In the genomic region with DNA sequence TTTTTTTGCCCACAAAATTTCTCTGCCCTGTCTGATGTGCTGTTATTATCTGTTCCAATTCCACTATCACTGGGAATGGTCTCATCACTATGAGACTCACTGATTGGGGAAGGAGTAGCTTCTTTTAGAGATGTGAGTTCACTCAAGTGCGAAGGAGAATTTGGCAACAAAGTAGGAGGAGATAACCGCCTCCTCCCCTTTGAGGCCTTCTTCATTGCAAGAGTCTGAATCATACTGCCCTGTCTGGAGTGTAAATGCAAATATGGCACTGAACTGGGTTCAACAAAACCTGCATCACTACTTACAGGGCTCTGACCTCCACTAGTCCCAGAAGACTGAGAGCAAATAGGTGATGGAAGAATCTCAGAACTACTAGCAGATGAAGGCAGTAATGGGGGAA, we compare ENCODE assay signal across 14 cellular contexts.
DNase-seq lines count a peak whose midpoint lies in the region; ATAC-seq and TF ChIP-seq lines count a peak whose summit lies in the region.
"Had no signal": no experiment of that assay in that cellular context is flagged by ENCODE, and none has a peak within 500 bp of the region (broad histone marks: within the 10 kb centered on the region; RNA-seq: fewer than 3 reads in every experiment).

No MANE protein-coding gene starts in this region.

- no peaks in the 10 kb centered on the region for H3K27me3 Mint-ChIP-seq in osteocyte (ENCODE audit: unreplicated experiment)
- H3K27me3 Mint-ChIP-seq: CD4-positive, alpha-beta memory T cell had no signal

- BruUV-seq in mammary epithelial cell (replicated peaks; lab: Mats Ljungman, UMichigan) = no TSS peak
- BruUV-seq in OCI-LY7 (replicated peaks; lab: Mats Ljungman, UMichigan) = no TSS peak

- H2AFZ ChIP-seq in mammary epithelial cell (ENCODE audit: low read depth, low read length) (no peak overlapping the region), OCI-LY7 (ENCODE audit: low read length) (no peak overlapping the region)

- in situ Hi-C loops in mammary epithelial cell (cut with MboI; ENCODE audit: low sequenced_read_pairs in 2 of 2) = no loop called here

- no peak overlapping the region for H3K4me3 Mint-ChIP-seq in stimulated activated effector memory CD8-positive, alpha-beta T cell treated with anti-CD3 and anti-CD28 coated beads, Interleukin-12 subunit alpha, Interleukin-12 subunit beta, amount 100 ng/mL, for 72 hours
- no peak overlapping the region for H3K4me3 Mint-ChIP-seq in osteocyte (ENCODE audit: unreplicated experiment)
- H3K4me3 Mint-ChIP-seq: CD4-positive, alpha-beta memory T cell had no signal

- TF ChIP-seq CTCF in mammary epithelial cell (conservative IDR thresholded peaks at IDR 0.05 in 1 of 2, IDR thresholded peaks at IDR 0.05 in 1 of 2; ENCODE audit: extremely low read depth in 1 of 2, insufficient read depth in 1 of 2, low read depth in 1 of 2, low read length in 2 of 2) (no peak), osteocyte (IDR thresholded peaks at IDR 0.05) (no peak), OCI-LY7 (conservative IDR thresholded peaks at IDR 0.05; ENCODE audit: low read length) (no peak)

- no peaks in the 10 kb centered on the region for H3K9me2 ChIP-seq in OCI-LY7 (ENCODE audit: insufficient read depth, low read length)

- no peak for ATAC-seq in stimulated activated effector memory CD8-positive, alpha-beta T cell treated with anti-CD3 and anti-CD28 coated beads, Interleukin-12 subunit alpha, Interleukin-12 subunit beta, amount 100 ng/mL, for 72 hours
- ATAC-seq in GM18909 (IDR thresholded peaks at IDR 0.05; ENCODE audit: poor library complexity, unreplicated experiment) = no peak
- ATAC-seq: activated naive CD4-positive, alpha-beta T cell treated with anti-CD3 and anti-CD28 coated beads, Interleukin-2, amount 50 U/mL, for 72 hours had no signal

- H3K27ac ChIP-seq in mammary epithelial cell (ENCODE audit: insufficient read depth, low read depth, low read length) (no peak overlapping the region), OCI-LY7 (ENCODE audit: low read depth, low read length, poor library complexity, severe bottlenecking) (no peak overlapping the region)
- H3K27ac ChIP-seq: HL-60 had no signal

- DNase-seq in AG20443 (ENCODE audit: low spot score) = peak; percentile 50
- DNase-seq in LHCN-M2 (ENCODE audit: low read depth) = peak; percentile 35
- peak; percentile 32 for DNase-seq in mammary epithelial cell
- DNase-seq in kidney tubule cell (ENCODE audit: low spot score) = peak; percentile 83
- DNase-seq in stimulated activated effector memory CD8-positive, alpha-beta T cell treated with anti-CD3 and anti-CD28 coated beads, Interleukin-12 subunit alpha, Interleukin-12 subunit beta, amount 100 ng/mL, for 72 hours (ENCODE audit: low spot score in 2 of 2) = no peak
- no peak for DNase-seq in osteocyte (ENCODE audit: extremely low spot score, unreplicated experiment)
- DNase-seq in OCI-LY7 (ENCODE audit: low spot score) = no peak
- DNase-seq: CD4-positive, alpha-beta memory T cell; cortex of kidney; NCI-H1105 treated with DMSO at 0.1 percent for 48 hours; NCI-H526 treated with DMSO at 0.1 percent for 48 hours had no signal

- intact Hi-C loops in mammary epithelial cell (cut with micrococcal nuclease) = no loop called here
- intact Hi-C loops in OCI-LY7 (cut with micrococcal nuclease; ENCODE audit: unreplicated experiment) = no loop called here

- H3K4me2 ChIP-seq in mammary epithelial cell (ENCODE audit: insufficient read depth, low read depth, low read length) (no peak overlapping the region), OCI-LY7 (ENCODE audit: low read length) (no peak overlapping the region)

- no peak overlapping the region for H3K9ac ChIP-seq in mammary epithelial cell (ENCODE audit: insufficient read depth, low read length)

- dilution Hi-C loops in mammary epithelial cell (cut with HindIII; ENCODE audit: low sequenced_read_pairs) = loop anchor here (5.0 kb wide), 1 partner anchor 232 kb away; no protein-coding TSS in a partner anchor

- no peak overlapping the region for H3K27ac Mint-ChIP-seq in stimulated activated effector memory CD8-positive, alpha-beta T cell treated with anti-CD3 and anti-CD28 coated beads, Interleukin-12 subunit alpha, Interleukin-12 subunit beta, amount 100 ng/mL, for 72 hours
- H3K27ac Mint-ChIP-seq in osteocyte (ENCODE audit: unreplicated experiment) = no peak overlapping the region

- no peaks in the 10 kb centered on the region for H3K27me3 ChIP-seq in mammary epithelial cell (ENCODE audit: insufficient read depth, low read length)

- H3K36me3 ChIP-seq in mammary epithelial cell (ENCODE audit: insufficient read depth, low read length) = peaks cover 7% of the 10 kb centered on the region
- peaks cover 71% of the 10 kb centered on the region for H3K36me3 ChIP-seq in OCI-LY7 (ENCODE audit: insufficient read depth, low read length)

- H3K9me3 ChIP-seq in mammary epithelial cell (replicated peaks; ENCODE audit: insufficient read depth, low read length) (no peaks in the 10 kb centered on the region), OCI-LY7 (ENCODE audit: low read length) (no peaks in the 10 kb centered on the region)

- CTCF ChIA-PET in mammary epithelial cell (lab: Charles Lee; ENCODE audit: low non-redundant PET) (no interaction called here), OCI-LY7 (lab: Charles Lee; ENCODE audit: unreplicated experiment) (no interaction called here)

- H3K4me3 ChIP-seq in mammary epithelial cell (replicated peaks in 1 of 3; ENCODE audit: insufficient read depth in 1 of 3, low read depth in 2 of 3, low read length in 3 of 3) (no peak overlapping the region), OCI-LY7 (ENCODE audit: low read depth, low read length, poor library complexity, severe bottlenecking) (no peak overlapping the region)

- H3K9me3 Mint-ChIP-seq in stimulated activated effector memory CD8-positive, alpha-beta T cell treated with anti-CD3 and anti-CD28 coated beads, Interleukin-12 subunit alpha, Interleukin-12 subunit beta, amount 100 ng/mL, for 72 hours = no peaks in the 10 kb centered on the region
- H3K9me3 Mint-ChIP-seq in osteocyte (ENCODE audit: unreplicated experiment) = no peaks in the 10 kb centered on the region

- peaks cover 59% of the 10 kb centered on the region for H3K36me3 Mint-ChIP-seq in stimulated activated effector memory CD8-positive, alpha-beta T cell treated with anti-CD3 and anti-CD28 coated beads, Interleukin-12 subunit alpha, Interleukin-12 subunit beta, amount 100 ng/mL, for 72 hours
- H3K36me3 Mint-ChIP-seq in osteocyte (ENCODE audit: unreplicated experiment) = peaks cover 38% of the 10 kb centered on the region

- 79% methylated on average over 2 of the region's 2 CpGs for WGBS in mammary epithelial cell (ENCODE audit: low coverage, missing lambda C conversion rate)

- no peaks in the 10 kb centered on the region for H3K4me1 ChIP-seq in mammary epithelial cell (ENCODE audit: insufficient read depth, low read length)
- H3K4me1 ChIP-seq in OCI-LY7 (ENCODE audit: insufficient read depth, low read length, poor library complexity, severe bottlenecking) = no peaks in the 10 kb centered on the region

- POLR2A ChIA-PET in OCI-LY7 (lab: Charles Lee) = no interaction called here

- H3K79me2 ChIP-seq in mammary epithelial cell (ENCODE audit: insufficient read depth, low read length) = peaks cover 20% of the 10 kb centered on the region
- H3K79me2 ChIP-seq in OCI-LY7 (ENCODE audit: insufficient read depth, low read depth, low read length) = peaks cover 23% of the 10 kb centered on the region

- H3K4me1 Mint-ChIP-seq in stimulated activated effector memory CD8-positive, alpha-beta T cell treated with anti-CD3 and anti-CD28 coated beads, Interleukin-12 subunit alpha, Interleukin-12 subunit beta, amount 100 ng/mL, for 72 hours = peaks cover 26% of the 10 kb centered on the region
- no peaks in the 10 kb centered on the region for H3K4me1 Mint-ChIP-seq in osteocyte (ENCODE audit: unreplicated experiment)

- H4K20me1 ChIP-seq in mammary epithelial cell (ENCODE audit: insufficient read depth, low read length) (no peaks in the 10 kb centered on the region), OCI-LY7 (ENCODE audit: insufficient read depth, low read length) (no peaks in the 10 kb centered on the region)

Comparison
In these comparisons a context has a peak if more than half of its experiments do, and no peak if none do; other contexts are left out.
1. DNase-seq: peak in AG20443 (single experiment), LHCN-M2 (single experiment), mammary epithelial cell (single experiment) and kidney tubule cell (single experiment); none in stimulated activated effector memory CD8-positive, alpha-beta T cell treated with anti-CD3 and anti-CD28 coated beads, Interleukin-12 subunit alpha, Interleukin-12 subunit beta, amount 100 ng/mL, for 72 hours (0 of 2), osteocyte (single experiment) and OCI-LY7 (single experiment).